In the genomic region with DNA sequence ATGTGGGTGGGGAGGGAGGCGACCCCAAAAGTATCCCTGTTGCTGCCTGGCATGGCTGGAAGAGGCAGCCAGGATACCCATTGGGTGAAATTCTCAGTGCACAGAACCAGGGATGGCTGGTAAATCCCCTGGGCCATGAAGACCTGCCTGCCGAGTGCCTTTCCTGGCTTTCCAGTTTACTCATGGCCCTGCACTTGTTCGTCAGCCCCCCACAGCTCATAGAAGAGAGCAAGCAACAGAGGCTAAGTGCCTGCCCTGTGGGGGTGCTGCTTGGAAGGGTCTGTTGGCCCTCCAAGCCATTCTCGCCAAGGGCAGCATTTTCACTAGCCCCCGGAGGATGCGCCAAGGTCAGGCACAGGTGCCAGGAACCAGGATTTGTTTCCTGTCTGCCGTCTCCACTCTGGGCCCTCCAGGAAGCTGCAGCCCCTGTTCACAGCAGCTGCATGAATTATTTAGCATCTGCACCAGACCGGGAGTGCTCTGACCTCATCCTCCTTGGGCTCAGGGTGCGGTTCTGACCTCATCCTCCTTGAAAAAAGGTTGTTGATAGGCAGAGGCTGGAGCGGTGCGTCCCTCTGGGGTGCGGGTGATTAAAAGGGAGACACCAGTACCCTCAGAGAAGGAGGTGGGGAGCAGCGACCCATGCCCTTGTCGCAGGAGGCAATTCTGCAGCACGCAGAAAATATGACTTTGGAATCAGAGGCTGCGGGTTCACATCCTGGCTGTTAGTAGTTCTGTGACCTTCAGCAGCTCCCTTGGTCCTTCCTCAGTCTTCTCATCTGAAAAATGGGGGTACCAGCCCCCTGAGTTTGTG, we compare ENCODE assay signal across 9 cellular contexts. TPM values are rescaled to one million over a fixed set of nuclear protein-coding genes. Genes with fewer than 3 reads are reported as not detected.
DNase-seq lines count a peak whose midpoint lies in the region; ATAC-seq and TF ChIP-seq lines count a peak whose summit lies in the region.
"Had no signal": no experiment of that assay in that cellular context is flagged by ENCODE, and none has a peak within 500 bp of the region (broad histone marks: within the 10 kb centered on the region; RNA-seq: fewer than 3 reads in every experiment).

No MANE protein-coding gene starts in this region.

- no peak for TF ChIP-seq POLR2A in breast epithelium (IDR thresholded peaks at IDR 0.05)

- H3K4me3 ChIP-seq in breast epithelium, result no peak overlapping the region
- H3K4me3 ChIP-seq in ascending aorta, result no peak overlapping the region
- no peak overlapping the region for H3K4me3 ChIP-seq in lower lobe of right lung
- no peak overlapping the region for H3K4me3 ChIP-seq in aorta (ENCODE audit: low read length in 2 of 2)

- 67 to 68% methylated on average over 16 of the region's 16 CpGs for WGBS in aorta, 2 donors

- no peak overlapping the region for H3K27ac Mint-ChIP-seq in MCF 10A (ENCODE audit: low read depth, unreplicated experiment)

- ATAC-seq in lower lobe of right lung (no peak), aorta (ENCODE audit: low FRiP score) (no peak), HG03439 (IDR thresholded peaks at IDR 0.05; ENCODE audit: unreplicated experiment) (no peak)

- H3K36me3 ChIP-seq in breast epithelium (no peaks in the 10 kb centered on the region), ascending aorta (no peaks in the 10 kb centered on the region), lower lobe of right lung (no peaks in the 10 kb centered on the region), aorta (ENCODE audit: control insufficient read depth in 1 of 2, insufficient read depth in 2 of 2, low read length in 1 of 2) (no peaks in the 10 kb centered on the region)

- no peaks in the 10 kb centered on the region for H3K9me3 ChIP-seq in breast epithelium
- H3K9me3 ChIP-seq in ascending aorta, result no peaks in the 10 kb centered on the region
- no peaks in the 10 kb centered on the region for H3K9me3 ChIP-seq in lower lobe of right lung
- H3K9me3 ChIP-seq in aorta (ENCODE audit: control insufficient read depth, low read length), result no peaks in the 10 kb centered on the region

- H3K27me3 Mint-ChIP-seq in MCF 10A (ENCODE audit: insufficient read depth, unreplicated experiment), result no peaks in the 10 kb centered on the region

- CTCF ChIA-PET in MCF 10A (lab: Yijun Ruan, JAX), result interaction anchor here (0.6 to 9.3 kb wide), 7 partner anchors 13 to 1230 kb away, joined by 3 to 283 read pairs (median 4); a partner anchor contains a TSS

- no peaks in the 10 kb centered on the region for H3K27me3 ChIP-seq in breast epithelium
- no peaks in the 10 kb centered on the region for H3K27me3 ChIP-seq in ascending aorta
- H3K27me3 ChIP-seq in lower lobe of right lung (ENCODE audit: low read depth), result no peaks in the 10 kb centered on the region
- no peaks in the 10 kb centered on the region for H3K27me3 ChIP-seq in aorta (ENCODE audit: control insufficient read depth in 1 of 2, insufficient read depth in 2 of 2, low read length in 1 of 2)

- POLR2A ChIA-PET in MCF 10A (lab: Yijun Ruan, JAX), result interaction anchor here (0.6 to 6.8 kb wide), 5 partner anchors 8 to 72 kb away, joined by 3 to 46 read pairs (median 4); no protein-coding TSS in a partner anchor

- H3K4me1 Mint-ChIP-seq in MCF 10A (ENCODE audit: insufficient read depth, unreplicated experiment), result peaks cover 13% of the 10 kb centered on the region

- peaks cover 5 to 12% of the 10 kb centered on the region in 2 donors for H3K4me1 ChIP-seq in breast epithelium
- H3K4me1 ChIP-seq in ascending aorta, result peaks cover 43 to 66% of the 10 kb centered on the region in 2 donors
- H3K4me1 ChIP-seq in lower lobe of right lung, result peaks cover 28% of the 10 kb centered on the region
- peaks cover 3 to 8% of the 10 kb centered on the region in 2 donors for H3K4me1 ChIP-seq in aorta (ENCODE audit: control insufficient read depth in 1 of 2, insufficient read depth in 2 of 2, low read length in 2 of 2)

- no peak for DNase-seq in breast epithelium (ENCODE audit: low spot score in 2 of 2)
- no peak for DNase-seq in MCF 10A (ENCODE audit: unreplicated experiment)
- DNase-seq in ascending aorta (ENCODE audit: low spot score in 2 of 2), result no peak
- no peak for DNase-seq in lower lobe of right lung
- DNase-seq in aorta, result peak in 1 of 2 donors; percentile 38
- no peak for DNase-seq in effector CD4-positive, alpha-beta T cell
- no peak for DNase-seq in SK-N-DZ (ENCODE audit: low spot score)
- DNase-seq: foreskin fibroblast had no signal

- peak overlapping the region; percentile 87 to 90 for H3K27ac ChIP-seq in breast epithelium
- peak overlapping the region; percentile 94 to 98 for H3K27ac ChIP-seq in ascending aorta
- H3K27ac ChIP-seq in lower lobe of right lung, result peak overlapping the region; percentile 76
- H3K27ac ChIP-seq in aorta (ENCODE audit: low read depth in 1 of 2, low read length in 2 of 2), result peak overlapping the region; percentile 16 to 43

- H3K36me3 Mint-ChIP-seq in MCF 10A (ENCODE audit: insufficient read depth, unreplicated experiment), result peaks cover 9% of the 10 kb centered on the region

- TF ChIP-seq CTCF in breast epithelium (IDR thresholded peaks at IDR 0.05), result no peak
- no peak for TF ChIP-seq CTCF in MCF 10A (IDR thresholded peaks at IDR 0.05; ENCODE audit: unreplicated experiment)
- no peak for TF ChIP-seq CTCF in ascending aorta (IDR thresholded peaks at IDR 0.05)
- no peak for TF ChIP-seq CTCF in lower lobe of right lung (IDR thresholded peaks at IDR 0.05)

- intact Hi-C loops in breast epithelium (cut with DNase I; ENCODE audit: low total_unique reads) (no loop called here), MCF 10A (cut with micrococcal nuclease) (no loop called here), ascending aorta (cut with DNase I) (loop anchor here (5.0 to 10.0 kb wide), 2 partner anchors 295 to 807 kb away; a partner anchor contains a TSS), lower lobe of right lung (cut with DNase I) (no loop called here), aorta (cut with DNase I) (loop anchor here in 1 of 2 donors (5.0 kb wide), 1 partner anchor 240 kb away; a partner anchor contains a TSS)

- BruUV-seq in MCF 10A (replicated peaks; lab: Mats Ljungman, UMichigan), result no TSS peak

- no peaks in the 10 kb centered on the region for H3K9me3 Mint-ChIP-seq in MCF 10A (ENCODE audit: unreplicated experiment)

- H3K4me3 Mint-ChIP-seq in MCF 10A (ENCODE audit: unreplicated experiment), result no peak overlapping the region

RNA-seq across cellular contexts. Expression of a gene that starts 14.2 kb away (rescaled TPM):
- total RNA-seq in breast epithelium, result 10 to 100 TPM in 2 of 3 donors, 1 to 10 TPM in 1; 6.2 to 15.7 (median 10.2) TPM
- total RNA-seq in MCF 10A (2022), result not detected in 2 replicates
- 21.9 TPM for total RNA-seq in ascending aorta
- 27.8 TPM for total RNA-seq in lower lobe of right lung
- total RNA-seq in aorta, result 10 to 100 TPM; 10.3 to 10.4 TPM
- polyA plus RNA-seq in aorta, result 1 to 10 TPM; 2.6 to 9.1 TPM
- polyA plus RNA-seq in SK-N-DZ (2014; cell fraction: cytosol; rRNA removed), result not detected in 2 replicates
- polyA plus RNA-seq in SK-N-DZ (2014; cell fraction: nucleus; rRNA removed), result not detected in 2 replicates

RNA-seq across cellular contexts. Expression of a gene that starts 20.3 kb away (rescaled TPM):
- total RNA-seq in breast epithelium (10 to 100 TPM; 24.3 to 69.2 (median 40.3) TPM), MCF 10A (2022) (17.7 and 20.6 TPM in 2 replicates), ascending aorta (29.1 TPM), lower lobe of right lung (58.2 TPM), aorta (10 to 100 TPM; 43.6 to 51.7 TPM)
- polyA plus RNA-seq in aorta, result 10 to 100 TPM; 31.6 to 59.4 TPM
- 0.30 TPM in 1 of 2 replicates, not detected in the other for polyA plus RNA-seq in SK-N-DZ (2014; cell fraction: cytosol; rRNA removed)
- polyA plus RNA-seq in SK-N-DZ (2014; cell fraction: nucleus; rRNA removed), result not detected in 2 replicates

Comparison
In these comparisons a context has a peak if more than half of its experiments do, and no peak if none do; other contexts are left out.
1. H3K27ac ChIP-seq: peak in every context shown above with its lines; median percentile 96 in ascending aorta; 88 in breast epithelium; 76 in lower lobe of right lung; 30 in aorta.